Comparison of ENCODE assay signal across 34 cellular contexts in genomic region chr10:94080108-94080507, GRCh38.
"Had no signal": no experiment of that assay in that cellular context is flagged by ENCODE, and none has a peak within 500 bp of the region (broad histone marks: within the 10 kb centered on the region; RNA-seq: fewer than 3 reads in every experiment).

No MANE protein-coding gene starts in this region.

- H3K4me3 ChIP-seq: MG63 had no signal

- H3K27me3 ChIP-seq: MG63 had no signal

- H3K4me2 ChIP-seq: KMS-11 had no signal

- H3K27ac ChIP-seq: KMS-11 had no signal

- H3K36me3 ChIP-seq: MG63 had no signal

- H3K9ac ChIP-seq: KMS-11 had no signal

- DNase-seq: Karpas-422, Kasumi-1, KG1, MG63, MM.1S, MV-4-11, NCI-H1048, NCI-H1092, NCI-H1092 treated with DMSO at 0.1 percent for 48 hours, NCI-H1105, NCI-H1105 treated with DMSO at 0.1 percent for 48 hours, NCI-H1417, NCI-H1417 treated with DMSO at 0.1 percent for 48 hours, NCI-H1436, NCI-H1436 treated with DMSO at 0.1 percent for 48 hours, NCI-H146, NCI-H1694, NCI-H1694 treated with DMSO at 0.1 percent for 48 hours, NCI-H187, NCI-H187 treated with DMSO at 0.1 percent for 48 hours, NCI-H1930, NCI-H2029, NCI-H2029 treated with DMSO at 0.1 percent for 48 hours, NCI-H2081, NCI-H2081 treated with DMSO at 0.1 percent for 48 hours, NCI-H2107, NCI-H2171, NCI-H2171 treated with DMSO at 0.1 percent for 48 hours, NCI-H2227 treated with DMSO at 0.1 percent for 48 hours, NCI-H226, NCI-H345, NCI-H446, NCI-H446 treated with DMSO at 0.1 percent for 48 hours had no signal
